ENCODE assay signal across 28 cellular contexts in the genomic region with DNA sequence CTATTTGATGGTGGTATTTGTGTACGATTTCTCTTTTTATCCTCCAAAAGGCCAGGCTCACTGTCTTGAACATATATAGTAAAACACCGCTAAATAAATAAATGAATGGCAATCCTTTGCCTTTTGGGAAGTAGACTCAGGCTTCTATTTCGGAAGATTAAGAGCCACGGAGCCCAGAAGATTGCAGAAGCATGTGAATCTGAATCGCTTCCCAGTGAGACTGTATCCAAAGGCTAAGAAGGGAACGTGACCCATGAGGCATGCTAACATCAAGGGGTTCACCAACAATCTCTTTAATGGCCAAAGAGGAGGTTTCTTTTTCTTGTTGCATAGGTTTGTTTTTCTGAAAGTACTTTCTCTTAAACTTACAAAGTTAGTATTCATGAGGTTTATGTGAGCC.
"Had no signal": no experiment of that assay in that cellular context is flagged by ENCODE, and none has a peak within 500 bp of the region (broad histone marks: within the 10 kb centered on the region; RNA-seq: fewer than 3 reads in every experiment).

No MANE protein-coding gene starts in this region.

- H3K4me3 ChIP-seq: ascending aorta, cardiac muscle cell, colonic mucosa, gastroesophageal sphincter, lower lobe of right lung, thyroid gland, upper lobe of right lung had no signal

- H3K27ac ChIP-seq: cardiac muscle cell, colonic mucosa, epithelial cell of prostate, gastroesophageal sphincter, lower lobe of right lung, thyroid gland, upper lobe of right lung, VCaP had no signal

- H3K27me3 ChIP-seq: ascending aorta, cardiac muscle cell, colonic mucosa, gastroesophageal sphincter, thyroid gland, upper lobe of right lung had no signal

- H3K36me3 ChIP-seq: ascending aorta, cardiac muscle cell, colonic mucosa, gastroesophageal sphincter, lower lobe of right lung, thyroid gland, upper lobe of right lung had no signal

- FAIRE-seq: endometrium, kidney, TTC549 had no signal

- H3K9me3 ChIP-seq: ascending aorta, colonic mucosa, gastroesophageal sphincter, lower lobe of right lung, thyroid gland, upper lobe of right lung had no signal

- H3K4me1 ChIP-seq: ascending aorta, colonic mucosa, gastroesophageal sphincter, lower lobe of right lung, thyroid gland, upper lobe of right lung had no signal

- DNase-seq: activated CD4-positive, alpha-beta T cell treated with anti-CD3 and anti-CD28 coated beads for 48 hours; activated CD4-positive, alpha-beta T cell treated with anti-CD3 and anti-CD28 coated beads, Interleukin-2, amount 50 U/mL, for 48 hours; activated CD8-positive, alpha-beta memory T cell treated with anti-CD3 and anti-CD28 coated beads for 24 hours; activated effector memory CD4-positive, alpha-beta T cell treated with Interleukin-2 at 50 U/mL for 16 hours; activated naive CD4-positive, alpha-beta T cell treated with anti-CD3 and anti-CD28 coated beads for 36 hours; activated naive CD8-positive, alpha-beta T cell treated with anti-CD3 and anti-CD28 coated beads, Interleukin-2, amount 10 ng/mL, durations not matched to agents 7 days and 5 days; colonic mucosa; effector CD8-positive, alpha-beta T cell; hippocampal formation; immature natural killer cell; lower lobe of right lung; mesendoderm; posterior cingulate gyrus; right cardiac atrium; stimulated activated CD4-positive, alpha-beta T cell treated with anti-CD3 and anti-CD28 coated beads, Interleukin-15, amount 100 ng/mL, for 24 hours; stimulated activated CD4-positive, alpha-beta T cell treated with anti-CD3 and anti-CD28 coated beads, Interleukin-2, amount 100 ng/mL, for 24 hours; stimulated activated naive CD8-positive, alpha-beta T cell treated with anti-CD3 and anti-CD28 coated beads, Interleukin-15, Interleukin-2, amounts not matched to agents 100 U/mL and 50 U/mL, for 24 hours; T-helper 9 cell; thyroid gland; upper lobe of right lung had no signal
